ENCODE assay signal across 21 cellular contexts in genomic region chr10:79910836-79911235, GRCh38. TPM values are rescaled to one million over a fixed set of nuclear protein-coding genes. Genes with fewer than 3 reads are reported as not detected.
DNase-seq lines count a peak whose midpoint lies in the region; ATAC-seq, FAIRE-seq and TF ChIP-seq lines count a peak whose summit lies in the region.
"Had no signal": no experiment of that assay in that cellular context is flagged by ENCODE, and none has a peak within 500 bp of the region (broad histone marks: within the 10 kb centered on the region; RNA-seq: fewer than 3 reads in every experiment).

No MANE protein-coding gene starts in this region.

- intact Hi-C loops in left lung (cut with DNase I) (no loop called here), ovary (cut with DNase I) (no loop called here)

- H3K27me3 ChIP-seq in MM.1S (replicated peaks; ENCODE audit: insufficient read depth, low read length), result no peaks in the 10 kb centered on the region
- H3K27me3 ChIP-seq in endocrine pancreas (ENCODE audit: control insufficient read depth, insufficient read depth, low read length), result no peaks in the 10 kb centered on the region
- H3K27me3 ChIP-seq in left lung, result peaks cover 0 to under 1% of the 10 kb centered on the region in 2 donors
- H3K27me3 ChIP-seq in ovary, result no peaks in the 10 kb centered on the region
- H3K27me3 ChIP-seq: Peyer's patch had no signal

- H3K9me3 ChIP-seq in MM.1S (replicated peaks; ENCODE audit: insufficient read depth, low read length), result no peaks in the 10 kb centered on the region
- no peaks in the 10 kb centered on the region for H3K9me3 ChIP-seq in endocrine pancreas (ENCODE audit: control insufficient read depth, low read length)
- H3K9me3 ChIP-seq in left lung, result no peaks in the 10 kb centered on the region
- H3K9me3 ChIP-seq in ovary, result no peaks in the 10 kb centered on the region
- H3K9me3 ChIP-seq: A549, Peyer's patch had no signal

- DNase-seq in GM19239 (ENCODE audit: insufficient read length, low spot score) (no peak), MM.1S (no peak), left lung (no peak), ovary (no peak), DMS153 (lab: John Stamatoyannopoulos, UW) (no peak)
- no peak for DNase-seq in activated T-cell treated with anti-CD3 and anti-CD28 coated beads, Interleukin-2, amount 50 U/mL, for 48 hours
- DNase-seq in T-helper 2 cell treated with Interferon-gamma antibody and Interleukin-4, amounts not matched to agents 5 μg/mL and 100 μg/mL, for 36 hours (ENCODE audit: low spot score), result no peak
- DNase-seq: DMS79; H7; NCI-H1092; NCI-H1436; NCI-H187 treated with DMSO at 0.1 percent for 48 hours; NCI-H226; NCI-H510A treated with DMSO at 0.1 percent for 48 hours; NCI-H748 treated with DMSO at 0.1 percent for 48 hours; NK-92 treated with Interleukin-12 subunit alpha and Interleukin-12 subunit beta, amount 100 ng/mL, for 24 hours; Peyer's patch had no signal

- TF ChIP-seq CTCF in MM.1S (IDR thresholded peaks at IDR 0.05; ENCODE audit: low read length) (no peak), left lung (IDR thresholded peaks at IDR 0.05) (no peak), ovary (IDR thresholded peaks at IDR 0.05) (no peak)

- no peak for TF ChIP-seq POLR2A in ovary (IDR thresholded peaks at IDR 0.05)

- peaks cover 13% of the 10 kb centered on the region for H3F3A ChIP-seq in MM.1S (ENCODE audit: insufficient read depth, low read length)

- no peaks in the 10 kb centered on the region for H3K9me3 Mint-ChIP-seq in T-helper 2 cell treated with Interferon-gamma antibody and Interleukin-4, amounts not matched to agents 5 μg/mL and 100 μg/mL, for 36 hours

- ATAC-seq in left lung, result peak; percentile 19
- ATAC-seq: A549 had no signal

- H3K27ac Mint-ChIP-seq in T-helper 2 cell treated with Interferon-gamma antibody and Interleukin-4, amounts not matched to agents 5 μg/mL and 100 μg/mL, for 36 hours, result no peak overlapping the region
- H3K27ac Mint-ChIP-seq: B cell had no signal

- H3K4me3 Mint-ChIP-seq in T-helper 2 cell treated with Interferon-gamma antibody and Interleukin-4, amounts not matched to agents 5 μg/mL and 100 μg/mL, for 36 hours, result no peak overlapping the region
- H3K4me3 Mint-ChIP-seq: B cell had no signal

- H3K4me2 ChIP-seq in MM.1S (ENCODE audit: low read depth, low read length), result peak overlapping the region; percentile 71
- H3K4me2 ChIP-seq: A549 had no signal

- no peak for TF ChIP-seq EP300 in ovary (IDR thresholded peaks at IDR 0.05)

- peaks cover 4% of the 10 kb centered on the region for H3K4me1 Mint-ChIP-seq in T-helper 2 cell treated with Interferon-gamma antibody and Interleukin-4, amounts not matched to agents 5 μg/mL and 100 μg/mL, for 36 hours (ENCODE audit: low read depth)

- no peaks in the 10 kb centered on the region for H3K36me3 Mint-ChIP-seq in T-helper 2 cell treated with Interferon-gamma antibody and Interleukin-4, amounts not matched to agents 5 μg/mL and 100 μg/mL, for 36 hours (ENCODE audit: low read depth)

- WGBS in ovary, 3 donors, result 89 to 92% (median 90%) methylated on average over 2 of the region's 2 CpGs

- peaks cover 52% of the 10 kb centered on the region for H3K27me3 Mint-ChIP-seq in T-helper 2 cell treated with Interferon-gamma antibody and Interleukin-4, amounts not matched to agents 5 μg/mL and 100 μg/mL, for 36 hours (ENCODE audit: low read depth)

- H3K27ac ChIP-seq in MM.1S (ENCODE audit: low read length), result peak overlapping the region; percentile 77
- no peak overlapping the region for H3K27ac ChIP-seq in left lung
- no peak overlapping the region for H3K27ac ChIP-seq in ovary
- H3K27ac ChIP-seq: A549, Peyer's patch had no signal

- H3K4me3 ChIP-seq in MM.1S (ENCODE audit: low read length) (peak overlapping the region; percentile 51; the same call in 1 of the 2 replicates), endocrine pancreas (ENCODE audit: control insufficient read depth, insufficient read depth, low read length) (peak overlapping the region; percentile 81), left lung (peak overlapping the region in 1 of 2 donors; percentile 2), ovary (no peak overlapping the region)
- H3K4me3 ChIP-seq: A549, Peyer's patch had no signal

- H3K9ac ChIP-seq in MM.1S (ENCODE audit: low read length), result peak overlapping the region; percentile 59
- no peak overlapping the region for H3K9ac ChIP-seq in endocrine pancreas (ENCODE audit: control insufficient read depth, insufficient read depth, low read length)

- peak; percentile 56 for FAIRE-seq in GM19239 (lab: Jason Lieb, UNC)

- H3K36me3 ChIP-seq in MM.1S (replicated peaks; ENCODE audit: insufficient read depth, low read length) (no peaks in the 10 kb centered on the region), endocrine pancreas (ENCODE audit: control insufficient read depth, insufficient read depth, low read length) (no peaks in the 10 kb centered on the region), left lung (no peaks in the 10 kb centered on the region), ovary (no peaks in the 10 kb centered on the region)
- H3K36me3 ChIP-seq: Peyer's patch had no signal

- no peak overlapping the region; the same call in 1 of the 2 replicates for H2AFZ ChIP-seq in MM.1S (ENCODE audit: low read length)

- H3K4me1 ChIP-seq in MM.1S (ENCODE audit: low read length) (peaks cover 23% of the 10 kb centered on the region), endocrine pancreas (ENCODE audit: control insufficient read depth, insufficient read depth, low read length) (no peaks in the 10 kb centered on the region), left lung (no peaks in the 10 kb centered on the region), ovary (ENCODE audit: insufficient read depth) (no peaks in the 10 kb centered on the region)
- H3K4me1 ChIP-seq: A549, Peyer's patch had no signal

- H3K9me2 ChIP-seq in MM.1S (replicated peaks; ENCODE audit: insufficient read depth, low read length), result no peaks in the 10 kb centered on the region

- no peaks in the 10 kb centered on the region for H4K20me1 ChIP-seq in MM.1S (ENCODE audit: insufficient read depth, low read length)

- H3K79me2 ChIP-seq in MM.1S (ENCODE audit: low read length), result peaks cover 26% of the 10 kb centered on the region

RNA-seq across cellular contexts. Expression of gene SFTPD, which starts 38.1 kb away (rescaled TPM):
- 100 to 1,000 TPM; 323 to 878 TPM for total RNA-seq in left lung
- total RNA-seq in ovary, result 1 to 10 TPM in 2 of 7 donors, under 1 TPM in 3, not detected in 2; 0.28 to 2.2 (median 0.32) TPM
- under 1 TPM; 0.15 to 0.16 TPM for polyA plus RNA-seq in ovary
- total RNA-seq: Peyer's patch, SK-MEL-5 had no signal

Comparison
In these comparisons a context has a peak if more than half of its experiments do, and no peak if none do; other contexts are left out.
1. RNA of gene SFTPD, which starts 38.1 kb away (total RNA-seq): 323 to 878 TPM in left lung; 0.28 to 2.2 TPM in ovary; every median in the first group is over 100 times any median in the second.